ENCODE assay signal across 22 cellular contexts in genomic region chr10:110880012-110880411, GRCh38. TPM values are rescaled to one million over a fixed set of nuclear protein-coding genes. Genes with fewer than 3 reads are reported as not detected.
DNase-seq lines count a peak whose midpoint lies in the region; ATAC-seq and TF ChIP-seq lines count a peak whose summit lies in the region.
"Had no signal": no experiment of that assay in that cellular context is flagged by ENCODE, and none has a peak within 500 bp of the region (broad histone marks: within the 10 kb centered on the region; RNA-seq: fewer than 3 reads in every experiment).

No MANE protein-coding gene starts in this region.

- H3K9me3 Mint-ChIP-seq in activated B cell treated with CpG ODN at 0.5 μM for 24 hours, result no peaks in the 10 kb centered on the region
- H3K9me3 Mint-ChIP-seq: activated CD4-positive, alpha-beta T cell treated with anti-CD3 and anti-CD28 coated beads, Interleukin-2, amount 10 ng/mL, durations not matched to agents 7 days and 5 days; dendritic cell treated with granulocyte-macrophage colony-stimulating factor and Interleukin-4, amounts not matched to agents 40 ng/mL and 50 ng/mL, for 4 days had no signal

- H3K27ac Mint-ChIP-seq in activated B cell treated with CpG ODN at 0.5 μM for 24 hours, result peak overlapping the region; percentile 42
- H3K27ac Mint-ChIP-seq: activated CD4-positive, alpha-beta T cell treated with anti-CD3 and anti-CD28 coated beads, Interleukin-2, amount 10 ng/mL, durations not matched to agents 7 days and 5 days; dendritic cell treated with granulocyte-macrophage colony-stimulating factor and Interleukin-4, amounts not matched to agents 40 ng/mL and 50 ng/mL, for 4 days had no signal

- H2AFZ ChIP-seq in parathyroid adenoma, result no peak overlapping the region

- H3K4me1 ChIP-seq in cardiac muscle cell (ENCODE audit: low read depth), result peaks cover 18% of the 10 kb centered on the region
- peaks cover 27% of the 10 kb centered on the region for H3K4me1 ChIP-seq in parathyroid adenoma
- H3K4me1 ChIP-seq: SJSA1, upper lobe of right lung had no signal

- TF ChIP-seq CTCF in activated B cell treated with CpG ODN at 0.5 μM for 24 hours (IDR thresholded peaks at IDR 0.05) (no peak), cardiac muscle cell (IDR thresholded peaks at IDR 0.05; ENCODE audit: low read depth, low read length) (no peak), parathyroid adenoma (IDR thresholded peaks at IDR 0.05) (no peak)

- peak; percentile 31 to 33 for ATAC-seq in activated CD4-positive, CD25-positive, alpha-beta regulatory T cell treated with anti-CD3 and anti-CD28 coated beads, Interleukin-2, amount 50 U/mL, for 24 hours
- ATAC-seq in activated B cell treated with CpG ODN at 0.5 μM for 24 hours (ENCODE audit: low read depth) (no peak), GM18511 (IDR thresholded peaks at IDR 0.05; ENCODE audit: unreplicated experiment) (no peak)
- ATAC-seq: upper lobe of right lung had no signal

- POLR2A ChIA-PET in activated B cell treated with CpG ODN at 0.5 μM for 24 hours (lab: Charles Lee), result interaction anchor here (0.9 to 2.5 kb wide), 4 partner anchors 9 to 39 kb away, joined by 4 to 8 read pairs (median 4); partner anchors contain the start of genes BBIP1 and SHOC2

- peaks cover 75% of the 10 kb centered on the region for H3K36me3 Mint-ChIP-seq in activated B cell treated with CpG ODN at 0.5 μM for 24 hours (ENCODE audit: low read depth)

- H3K9me3 ChIP-seq in cardiac muscle cell (ENCODE audit: low read depth) (no peaks in the 10 kb centered on the region), parathyroid adenoma (ENCODE audit: control insufficient read depth, low read length) (no peaks in the 10 kb centered on the region)
- H3K9me3 ChIP-seq: BLaER1 treated with 17β-estradiol and CSF1 and Interleukin-3, amounts not matched to agents 10 nM and 100 nM; SJSA1; upper lobe of right lung had no signal

- H3K79me2 ChIP-seq in parathyroid adenoma, result peaks cover 44% of the 10 kb centered on the region

- peak overlapping the region; percentile 89 for H3K4me2 ChIP-seq in parathyroid adenoma (ENCODE audit: low read length)
- H3K4me2 ChIP-seq: BLaER1 treated with 17β-estradiol and CSF1 and Interleukin-3, amounts not matched to agents 10 nM and 100 nM had no signal

- peaks cover 54% of the 10 kb centered on the region for H3K4me1 Mint-ChIP-seq in activated B cell treated with CpG ODN at 0.5 μM for 24 hours

- intact Hi-C loops in activated B cell treated with CpG ODN at 0.5 μM for 24 hours (cut with micrococcal nuclease), result no loop called here

- no peak overlapping the region for H3K4me3 Mint-ChIP-seq in activated B cell treated with CpG ODN at 0.5 μM for 24 hours
- H3K4me3 Mint-ChIP-seq: activated CD4-positive, alpha-beta T cell treated with anti-CD3 and anti-CD28 coated beads, Interleukin-2, amount 10 ng/mL, durations not matched to agents 7 days and 5 days; dendritic cell treated with granulocyte-macrophage colony-stimulating factor and Interleukin-4, amounts not matched to agents 40 ng/mL and 50 ng/mL, for 4 days had no signal

- CTCF ChIA-PET in activated B cell treated with CpG ODN at 0.5 μM for 24 hours (lab: Charles Lee), result interaction anchor here (2.1 kb wide), 1 partner anchor 76 kb away, joined by 10 read pairs; no protein-coding TSS in a partner anchor

- H3K4me3 ChIP-seq in cardiac muscle cell (no peak overlapping the region), parathyroid adenoma (ENCODE audit: low read depth, low read length) (peak overlapping the region; percentile 78)
- H3K4me3 ChIP-seq: BLaER1 treated with 17β-estradiol and CSF1 and Interleukin-3, amounts not matched to agents 10 nM and 100 nM; SJSA1; upper lobe of right lung had no signal

- H3K27ac ChIP-seq in cardiac muscle cell (peak overlapping the region; percentile 26), parathyroid adenoma (peak overlapping the region; percentile 75)
- H3K27ac ChIP-seq: 22Rv1; BLaER1 treated with 17β-estradiol and CSF1 and Interleukin-3, amounts not matched to agents 10 nM and 100 nM; SJSA1; upper lobe of right lung had no signal

- H3K36me3 ChIP-seq in cardiac muscle cell, result peaks cover 49% of the 10 kb centered on the region
- peaks cover 10% of the 10 kb centered on the region for H3K36me3 ChIP-seq in parathyroid adenoma (ENCODE audit: control insufficient read depth, insufficient read depth, low read length)

- no peak for DNase-seq in activated CD4-positive, CD25-positive, alpha-beta regulatory T cell (lab: John Stamatoyannopoulos, UW)
- DNase-seq in activated B cell treated with CpG ODN at 0.5 μM for 24 hours (no peak), cardiac muscle cell (ENCODE audit: low read depth in 1 of 2, low spot score in 1 of 2) (peak in 1 of 2 donors; percentile 52), medulla oblongata (ENCODE audit: extremely low spot score) (no peak), NCI-H524 treated with DMSO at 0.1 percent for 48 hours (lab: John Stamatoyannopoulos, UW) (no peak)
- DNase-seq: activated CD4-positive, alpha-beta T cell treated with anti-CD3 and anti-CD28 coated beads, Interleukin-2, amount 10 ng/mL, durations not matched to agents 7 days and 5 days; DND-41; erythroblast; head of caudate nucleus; kidney; midbrain; NCI-H187; stimulated activated CD4-positive, alpha-beta T cell treated with anti-CD3 and anti-CD28 coated beads, Interleukin-4, amount 100 ng/mL, for 4 hours; T-helper 9 cell; upper lobe of right lung had no signal

- no peaks in the 10 kb centered on the region for H3K27me3 Mint-ChIP-seq in activated B cell treated with CpG ODN at 0.5 μM for 24 hours
- H3K27me3 Mint-ChIP-seq: activated CD4-positive, alpha-beta T cell treated with anti-CD3 and anti-CD28 coated beads, Interleukin-2, amount 10 ng/mL, durations not matched to agents 7 days and 5 days; dendritic cell treated with granulocyte-macrophage colony-stimulating factor and Interleukin-4, amounts not matched to agents 40 ng/mL and 50 ng/mL, for 4 days had no signal

- H3K27me3 ChIP-seq in cardiac muscle cell (no peaks in the 10 kb centered on the region), parathyroid adenoma (ENCODE audit: control insufficient read depth, insufficient read depth, low read length) (no peaks in the 10 kb centered on the region)
- H3K27me3 ChIP-seq: BLaER1 treated with 17β-estradiol and CSF1 and Interleukin-3, amounts not matched to agents 10 nM and 100 nM; SJSA1; upper lobe of right lung had no signal

- no peak overlapping the region for H3K9ac ChIP-seq in parathyroid adenoma
- H3K9ac ChIP-seq: BLaER1 treated with 17β-estradiol and CSF1 and Interleukin-3, amounts not matched to agents 10 nM and 100 nM had no signal

RNA-seq across cellular contexts. Expression of gene PDCD4, which starts 8.3 kb away (rescaled TPM):
- 143 and 145 TPM in 2 replicates for total RNA-seq in activated B cell treated with CpG ODN at 0.5 μM for 24 hours
- total RNA-seq in cardiac muscle cell, result 54.0 and 84.9 TPM in 2 replicates
- 98.7 and 160 TPM in 2 replicates for polyA plus RNA-seq in cardiac muscle cell

RNA-seq across cellular contexts. Expression of gene BBIP1, which starts 39.0 kb away (rescaled TPM):
- total RNA-seq in activated B cell treated with CpG ODN at 0.5 μM for 24 hours, result 28.4 and 29.0 TPM in 2 replicates
- total RNA-seq in cardiac muscle cell, result 10.9 and 25.6 TPM in 2 replicates
- 28.3 and 37.8 TPM in 2 replicates for polyA plus RNA-seq in cardiac muscle cell

RNA-seq across cellular contexts. Expression of gene SHOC2, which starts 39.4 kb away (rescaled TPM):
- total RNA-seq in activated B cell treated with CpG ODN at 0.5 μM for 24 hours (92.7 and 106 TPM in 2 replicates), cardiac muscle cell (19.9 and 31.0 TPM in 2 replicates)
- polyA plus RNA-seq in cardiac muscle cell, result 31.3 and 45.8 TPM in 2 replicates

Comparison
In these comparisons a context has a peak if more than half of its experiments do, and no peak if none do; other contexts are left out.
1. ATAC-seq: peak in activated CD4-positive, CD25-positive, alpha-beta regulatory T cell treated with anti-CD3 and anti-CD28 coated beads, Interleukin-2, amount 50 U/mL, for 24 hours (2 of 2); none in activated B cell treated with CpG ODN at 0.5 μM for 24 hours (single experiment) and GM18511 (single experiment).